Comparison of ENCODE assay signal across 21 cellular contexts in genomic region chr5:162174358-162174757, GRCh38.
DNase-seq lines count a peak whose midpoint lies in the region; ATAC-seq, FAIRE-seq and TF ChIP-seq lines count a peak whose summit lies in the region.
"Had no signal": no experiment of that assay in that cellular context is flagged by ENCODE, and none has a peak within 500 bp of the region (broad histone marks: within the 10 kb centered on the region; RNA-seq: fewer than 3 reads in every experiment).

No MANE protein-coding gene starts in this region.

- no peak overlapping the region for H3K4me3 ChIP-seq in astrocyte (ENCODE audit: insufficient read depth, low read depth, low read length)
- H3K4me3 ChIP-seq: BLaER1 had no signal

- DNase-seq in GDM1 (lab: John Stamatoyannopoulos, UW) (peak; percentile 1), MV-4-11 (lab: John Stamatoyannopoulos, UW) (peak; percentile 79), SKM-1 (lab: John Stamatoyannopoulos, UW; ENCODE audit: unreplicated experiment) (peak; percentile 22), astrocyte (ENCODE audit: low read depth) (no peak), cerebellar cortex (ENCODE audit: low spot score) (no peak), NCI-H1436 treated with DMSO at 0.1 percent for 48 hours (lab: John Stamatoyannopoulos, UW) (no peak)
- DNase-seq: CD8-positive, alpha-beta memory T cell; DMS79; IMR-90; NCI-H1048; NCI-H146; NCI-H2081; NCI-H82; SIG-M5; SW 1271 had no signal

- no peak for FAIRE-seq in astrocyte (lab: Jason Lieb, UNC)
- FAIRE-seq: A204.1, D721Med had no signal

- no peak overlapping the region for H3K9ac ChIP-seq in astrocyte (ENCODE audit: low read length)
- H3K9ac ChIP-seq: BLaER1 had no signal

- H3K4me2 ChIP-seq in astrocyte (ENCODE audit: low read length) = no peak overlapping the region
- H3K4me2 ChIP-seq: BLaER1 had no signal

- ATAC-seq in HG03039 (IDR thresholded peaks at IDR 0.05; ENCODE audit: unreplicated experiment) (no peak), HG03457 (IDR thresholded peaks at IDR 0.05; ENCODE audit: unreplicated experiment) (no peak)
- ATAC-seq: HCT116 had no signal

- no peaks in the 10 kb centered on the region for H3K9me3 Mint-ChIP-seq in astrocyte (ENCODE audit: unreplicated experiment)

- H3K27ac Mint-ChIP-seq in astrocyte (ENCODE audit: unreplicated experiment) = peak overlapping the region; percentile 75
- H3K27ac Mint-ChIP-seq: CD8-positive, alpha-beta memory T cell had no signal

- H3K36me3 Mint-ChIP-seq in astrocyte (ENCODE audit: low read depth, unreplicated experiment) = no peaks in the 10 kb centered on the region
- H3K36me3 Mint-ChIP-seq: CD8-positive, alpha-beta memory T cell had no signal

- H4K20me1 ChIP-seq in astrocyte (ENCODE audit: insufficient read depth, low read length) = no peaks in the 10 kb centered on the region
- H4K20me1 ChIP-seq: BLaER1 had no signal

- no peaks in the 10 kb centered on the region for H3K36me3 ChIP-seq in astrocyte (ENCODE audit: insufficient read depth, low read length)
- H3K36me3 ChIP-seq: BLaER1 had no signal

- H3K79me2 ChIP-seq in astrocyte (ENCODE audit: insufficient read depth, low read length) = no peaks in the 10 kb centered on the region

- peaks cover 6% of the 10 kb centered on the region for H3K9me3 ChIP-seq in astrocyte (ENCODE audit: insufficient read depth, low read depth, low read length)
- H3K9me3 ChIP-seq: BLaER1 had no signal

- H3K27ac ChIP-seq in astrocyte (ENCODE audit: low read depth, low read length) = no peak overlapping the region
- H3K27ac ChIP-seq: BLaER1 had no signal

- no peak overlapping the region for H2AFZ ChIP-seq in astrocyte (ENCODE audit: low read depth, low read length)

- no peaks in the 10 kb centered on the region for H3K27me3 ChIP-seq in astrocyte (ENCODE audit: insufficient read depth, low read length)
- H3K27me3 ChIP-seq: BLaER1 had no signal

- no peak for TF ChIP-seq CTCF in astrocyte (IDR thresholded peaks at IDR 0.05; ENCODE audit: insufficient read depth, low read depth, low read length)

- H3K4me1 ChIP-seq in astrocyte (ENCODE audit: insufficient read depth, low read length) = no peaks in the 10 kb centered on the region
- H3K4me1 ChIP-seq: BLaER1 had no signal

- H3K4me3 Mint-ChIP-seq in astrocyte (ENCODE audit: unreplicated experiment) = no peak overlapping the region
- H3K4me3 Mint-ChIP-seq: CD8-positive, alpha-beta memory T cell had no signal

- H3K4me1 Mint-ChIP-seq in astrocyte (ENCODE audit: low read depth, unreplicated experiment) = peaks cover 3% of the 10 kb centered on the region
- H3K4me1 Mint-ChIP-seq: CD8-positive, alpha-beta memory T cell had no signal

- H3K27me3 Mint-ChIP-seq in astrocyte (ENCODE audit: low read depth, unreplicated experiment) = no peaks in the 10 kb centered on the region

Comparison
In these comparisons a context has a peak if more than half of its experiments do, and no peak if none do; other contexts are left out.
1. DNase-seq: peak in GDM1 (single experiment), MV-4-11 (single experiment) and SKM-1 (single experiment); none in astrocyte (single experiment), cerebellar cortex (single experiment) and NCI-H1436 treated with DMSO at 0.1 percent for 48 hours (single experiment).